29 cellular contexts compared by ENCODE assay signal in genomic region chr15:97547381-97547780, GRCh38.
A peak's percentile ranks its signal among the peaks of the same experiment; 100 is the strongest.
DNase-seq lines count a peak whose midpoint lies in the region; ATAC-seq and TF ChIP-seq lines count a peak whose summit lies in the region.
"Had no signal": no experiment of that assay in that cellular context is flagged by ENCODE, and none has a peak within 500 bp of the region (broad histone marks: within the 10 kb centered on the region; RNA-seq: fewer than 3 reads in every experiment).

No MANE protein-coding gene starts in this region.

- no peaks in the 10 kb centered on the region for H3K36me3 Mint-ChIP-seq in activated CD8-positive, alpha-beta memory T cell treated with anti-CD3 and anti-CD28 coated beads, Interleukin-2, amount 10 ng/mL, durations not matched to agents 7 days and 5 days
- H3K36me3 Mint-ChIP-seq: CD8-positive, alpha-beta T cell had no signal

- no peak overlapping the region for H3K4me3 Mint-ChIP-seq in activated CD8-positive, alpha-beta memory T cell treated with anti-CD3 and anti-CD28 coated beads, Interleukin-2, amount 10 ng/mL, durations not matched to agents 7 days and 5 days
- H3K4me3 Mint-ChIP-seq: CD8-positive, alpha-beta T cell; H9; HFFc6; T-helper 17 cell had no signal

- H3K27me3 Mint-ChIP-seq in activated CD8-positive, alpha-beta memory T cell treated with anti-CD3 and anti-CD28 coated beads, Interleukin-2, amount 10 ng/mL, durations not matched to agents 7 days and 5 days: no peaks in the 10 kb centered on the region
- H3K27me3 Mint-ChIP-seq: T-helper 17 cell had no signal

- CTCF ChIA-PET in RWPE1 (lab: Yijun Ruan, JAX): no interaction called here
- CTCF ChIA-PET in activated CD8-positive, alpha-beta memory T cell treated with anti-CD3 and anti-CD28 coated beads, Interleukin-2, amount 10 ng/mL, durations not matched to agents 7 days and 5 days (lab: Charles Lee): no interaction called here

- H3K27ac Mint-ChIP-seq in activated CD8-positive, alpha-beta memory T cell treated with anti-CD3 and anti-CD28 coated beads, Interleukin-2, amount 10 ng/mL, durations not matched to agents 7 days and 5 days: no peak overlapping the region
- H3K27ac Mint-ChIP-seq: CD8-positive, alpha-beta T cell; H9; HFFc6; T-helper 17 cell had no signal

- TF ChIP-seq CTCF in RWPE1 (conservative IDR thresholded peaks at IDR 0.05; ENCODE audit: low read depth) (no peak), esophagus squamous epithelium (IDR thresholded peaks at IDR 0.05) (no peak)

- peaks cover 0 to 7% (median 0%) of the 10 kb centered on the region in 3 donors for H3K9me3 ChIP-seq in esophagus squamous epithelium

- no peaks in the 10 kb centered on the region for H3K27me3 ChIP-seq in esophagus squamous epithelium

- DNase-seq in NCI-H1105 treated with DMSO at 0.1 percent for 48 hours (lab: John Stamatoyannopoulos, UW) (peak; percentile 10), NCI-H1105 (lab: John Stamatoyannopoulos, UW) (no peak), Kasumi-1 (lab: John Stamatoyannopoulos, UW) (peak; percentile 51 to 69), NCI-H1417 treated with DMSO at 0.1 percent for 48 hours (lab: John Stamatoyannopoulos, UW) (peak; percentile 23), dermis blood vessel endothelial cell (peak; percentile 77), RWPE1 (ENCODE audit: low spot score) (no peak), esophagus squamous epithelium (lab: John Stamatoyannopoulos, UW) (no peak)
- no peak for DNase-seq in activated CD8-positive, alpha-beta memory T cell treated with anti-CD3 and anti-CD28 coated beads, Interleukin-2, amount 10 ng/mL, durations not matched to agents 7 days and 5 days
- DNase-seq: ACHN; C1 segment of cervical spinal cord; Calu3; CD8-positive, alpha-beta T cell; DMS153; GM23248; H9; HFFc6; NCI-H1048; NCI-H1694 treated with DMSO at 0.1 percent for 48 hours; NCI-H2081 treated with DMSO at 0.1 percent for 48 hours; NCI-H774; PC-9; RPMI8226; SHP77 treated with DMSO at 0.1 percent for 48 hours; SW 1271; T-helper 17 cell had no signal

- H3K9me3 Mint-ChIP-seq in activated CD8-positive, alpha-beta memory T cell treated with anti-CD3 and anti-CD28 coated beads, Interleukin-2, amount 10 ng/mL, durations not matched to agents 7 days and 5 days (ENCODE audit: low read depth): peaks cover 20% of the 10 kb centered on the region

- H3K27ac ChIP-seq in RWPE1: no peak overlapping the region
- H3K27ac ChIP-seq in esophagus squamous epithelium: no peak overlapping the region
- H3K27ac ChIP-seq: 22Rv1, GM23248, PC-9, SK-N-MC had no signal

- H3K36me3 ChIP-seq in esophagus squamous epithelium: no peaks in the 10 kb centered on the region

- intact Hi-C loops in esophagus squamous epithelium (cut with DNase I): no loop called here

- TF ChIP-seq POLR2A in esophagus squamous epithelium (IDR thresholded peaks at IDR 0.05): no peak

- no peaks in the 10 kb centered on the region for H3K4me1 ChIP-seq in esophagus squamous epithelium

- no peak overlapping the region for H3K4me3 ChIP-seq in esophagus squamous epithelium
- H3K4me3 ChIP-seq: GM23248, K562, PC-9, SK-N-MC had no signal

- WGBS in esophagus squamous epithelium, 2 donors: 46 to 48% methylated on average over 2 of the region's 2 CpGs

- no peaks in the 10 kb centered on the region for H3K4me1 Mint-ChIP-seq in activated CD8-positive, alpha-beta memory T cell treated with anti-CD3 and anti-CD28 coated beads, Interleukin-2, amount 10 ng/mL, durations not matched to agents 7 days and 5 days
- H3K4me1 Mint-ChIP-seq: H9, T-helper 17 cell had no signal

- POLR2A ChIA-PET in RWPE1 (lab: Yijun Ruan, JAX; ENCODE audit: low non-redundant PET): no interaction called here

- no peak for ATAC-seq in activated CD8-positive, alpha-beta memory T cell treated with anti-CD3 and anti-CD28 coated beads, Interleukin-2, amount 10 ng/mL, durations not matched to agents 7 days and 5 days
- ATAC-seq: CD8-positive, alpha-beta T cell; HepG2; K562; T-helper 17 cell had no signal

Comparison
In these comparisons a context has a peak if more than half of its experiments do, and no peak if none do; other contexts are left out.
1. DNase-seq: peak in NCI-H1105 treated with DMSO at 0.1 percent for 48 hours (single experiment), Kasumi-1 (2 of 2), NCI-H1417 treated with DMSO at 0.1 percent for 48 hours (single experiment) and dermis blood vessel endothelial cell (single experiment); none in NCI-H1105 (single experiment), RWPE1 (single experiment), esophagus squamous epithelium (single experiment) and activated CD8-positive, alpha-beta memory T cell treated with anti-CD3 and anti-CD28 coated beads, Interleukin-2, amount 10 ng/mL, durations not matched to agents 7 days and 5 days (single experiment).